ENCODE assay signal across 1 cellular context in the genomic region with DNA sequence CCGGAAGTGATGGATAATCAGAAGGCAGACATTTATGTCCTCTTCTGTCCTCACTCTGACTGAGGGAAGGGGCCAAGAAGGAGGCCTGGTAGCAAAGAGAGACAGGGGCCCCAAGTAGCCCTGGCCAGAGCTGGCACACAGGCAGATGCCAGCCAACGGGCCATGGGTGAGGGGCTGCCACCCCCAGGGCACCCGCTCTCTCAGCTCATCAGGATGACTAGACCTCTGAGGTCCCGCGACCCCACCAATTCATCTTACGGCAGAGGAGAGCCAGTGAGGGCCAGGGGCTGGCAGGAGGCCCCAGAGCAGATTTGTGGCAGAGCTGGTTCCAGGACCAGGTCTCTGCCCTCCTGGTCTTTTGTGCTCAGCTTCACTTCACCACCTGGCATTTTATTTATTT.
TF ChIP-seq lines count a peak whose summit lies in the region.

No MANE protein-coding gene starts in this region.

TF ChIP-seq in H1, 55 proteins besides CTCF, POLR2A, EP300 and RAD21:
- no peak for TF ChIP-seq EZH2 (IDR thresholded peaks at IDR 0.05; ENCODE audit: low read depth, low read length, severe bottlenecking)
- no peak for TF ChIP-seq TEAD4 (IDR thresholded peaks at IDR 0.05; ENCODE audit: low read depth, low read length)
